In the genomic region with DNA sequence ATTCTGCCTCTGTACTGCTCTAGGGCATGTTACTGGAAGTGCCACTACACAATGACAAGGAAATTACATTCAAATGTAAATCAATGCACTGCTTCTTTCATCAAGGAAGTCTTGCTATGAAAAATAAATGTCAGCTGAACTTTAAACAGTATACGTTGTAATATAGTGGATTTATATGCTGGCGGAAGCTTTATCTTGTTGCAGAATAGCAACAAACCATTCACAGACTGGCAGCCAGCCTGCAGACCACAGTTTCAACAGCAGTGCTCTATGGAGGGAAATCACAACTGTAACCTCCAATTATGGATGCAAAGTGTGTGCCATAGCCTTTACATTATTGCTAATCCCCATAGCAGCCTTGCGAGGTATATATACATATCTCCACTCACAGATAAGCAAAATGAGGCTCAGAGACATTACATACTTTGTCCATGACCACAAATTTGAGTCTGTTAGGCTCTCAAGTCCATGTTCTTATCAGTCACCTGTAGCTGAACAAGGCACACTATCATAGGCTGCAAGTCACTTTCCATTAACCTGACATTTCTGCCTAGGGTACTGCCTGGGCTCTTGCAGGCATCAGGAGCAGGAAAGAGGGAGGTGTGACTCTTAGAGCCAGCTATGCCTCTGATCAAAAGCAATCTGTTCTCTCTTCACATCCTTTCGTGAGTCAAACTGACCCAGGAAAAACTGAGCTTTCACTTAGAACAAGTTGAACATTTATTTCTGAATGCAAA, we compare ENCODE assay signal across 31 cellular contexts. TPM values are rescaled to one million over a fixed set of nuclear protein-coding genes. Genes with fewer than 3 reads are reported as not detected.
A peak's percentile ranks its signal among the peaks of the same experiment; 100 is the strongest.
DNase-seq lines count a peak whose midpoint lies in the region; FAIRE-seq and TF ChIP-seq lines count a peak whose summit lies in the region.
"Had no signal": no experiment of that assay in that cellular context is flagged by ENCODE, and none has a peak within 500 bp of the region (broad histone marks: within the 10 kb centered on the region; RNA-seq: fewer than 3 reads in every experiment).

No MANE protein-coding gene starts in this region.

- H3F3A ChIP-seq in neural progenitor cell (ENCODE audit: low read depth), result no peaks in the 10 kb centered on the region

- H3K4me2 ChIP-seq in astrocyte (ENCODE audit: low read length) (no peak overlapping the region), neural progenitor cell (no peak overlapping the region)
- H3K4me2 ChIP-seq: BLaER1, smooth muscle cell had no signal

- H2AFZ ChIP-seq in astrocyte (ENCODE audit: low read depth, low read length), result no peak overlapping the region
- H2AFZ ChIP-seq in neural progenitor cell (replicated peaks), result no peak overlapping the region

- H3K9ac ChIP-seq in astrocyte (ENCODE audit: low read length) (no peak overlapping the region), mucosa of rectum (ENCODE audit: low read depth in 1 of 2, low read length in 2 of 2) (peak overlapping the region; percentile 1 to 8), neural progenitor cell (no peak overlapping the region)
- H3K9ac ChIP-seq: BLaER1 had no signal

- H3K36me3 Mint-ChIP-seq in astrocyte (ENCODE audit: low read depth, unreplicated experiment) (no peaks in the 10 kb centered on the region), neural progenitor cell (no peaks in the 10 kb centered on the region)
- no peaks in the 10 kb centered on the region for H3K36me3 Mint-ChIP-seq in activated T-helper 2 cell treated with anti-CD3 and anti-CD28 coated beads, Interferon-gamma antibody, Interleukin-2, Interleukin-4, amounts not matched to agents 10 μg/mL and 5 μg/mL and 100 μg/mL, durations not matched to agents 14 hours and 24 hours and 36 hours (ENCODE audit: low read depth)
- H3K36me3 Mint-ChIP-seq: naive thymus-derived CD4-positive, alpha-beta T cell had no signal

- TF ChIP-seq CTCF in A673 (conservative IDR thresholded peaks at IDR 0.05; ENCODE audit: low read depth, low read length) (no peak), HEK293 (tag by site-specific recombination; IDR thresholded peaks at IDR 0.05) (no peak), astrocyte (IDR thresholded peaks at IDR 0.05; ENCODE audit: insufficient read depth, low read depth, low read length) (no peak), neural progenitor cell (IDR thresholded peaks at IDR 0.05) (no peak)

- H3K4me1 ChIP-seq in A673 (ENCODE audit: insufficient read depth, low read length, poor library complexity, severe bottlenecking) (peaks cover 16% of the 10 kb centered on the region), HEK293 (ENCODE audit: control insufficient read depth, insufficient read depth, low read length) (no peaks in the 10 kb centered on the region), astrocyte (ENCODE audit: insufficient read depth, low read length) (no peaks in the 10 kb centered on the region), mucosa of rectum (ENCODE audit: control insufficient read depth in 2 of 2, insufficient read depth in 2 of 2, low read length in 2 of 2) (peaks cover 7 to 28% of the 10 kb centered on the region in 2 donors), neural progenitor cell (no peaks in the 10 kb centered on the region)
- H3K4me1 ChIP-seq: BLaER1, left ventricle myocardium inferior, tibial artery had no signal

- H3K4me3 ChIP-seq in A673 (ENCODE audit: low read depth, low read length, poor library complexity, severe bottlenecking) (no peak overlapping the region), HEK293 (ENCODE audit: low read depth, low read length) (no peak overlapping the region), astrocyte (ENCODE audit: insufficient read depth, low read depth, low read length) (no peak overlapping the region), mucosa of rectum (ENCODE audit: low read length in 2 of 2) (peak overlapping the region; percentile 26 to 29), neural progenitor cell (no peak overlapping the region)
- H3K4me3 ChIP-seq: BLaER1, HAP-1, left ventricle myocardium inferior, ovary, smooth muscle cell, tibial artery had no signal

- H3K36me3 ChIP-seq in A673 (ENCODE audit: insufficient read depth, low read length, poor library complexity, severe bottlenecking) (no peaks in the 10 kb centered on the region), HEK293 (ENCODE audit: control insufficient read depth in 2 of 2, insufficient read depth in 1 of 2, low read length in 2 of 2) (no peaks in the 10 kb centered on the region), astrocyte (ENCODE audit: insufficient read depth, low read length) (no peaks in the 10 kb centered on the region), mucosa of rectum (ENCODE audit: control insufficient read depth in 2 of 2, insufficient read depth in 2 of 2, low read length in 2 of 2) (no peaks in the 10 kb centered on the region), neural progenitor cell (no peaks in the 10 kb centered on the region)
- H3K36me3 ChIP-seq: BLaER1, HAP-1, left ventricle myocardium inferior, ovary, tibial artery had no signal

- H3K4me1 Mint-ChIP-seq in astrocyte (ENCODE audit: low read depth, unreplicated experiment) (no peaks in the 10 kb centered on the region), neural progenitor cell (peaks cover 11% of the 10 kb centered on the region)
- H3K4me1 Mint-ChIP-seq in activated T-helper 2 cell treated with anti-CD3 and anti-CD28 coated beads, Interferon-gamma antibody, Interleukin-2, Interleukin-4, amounts not matched to agents 10 μg/mL and 5 μg/mL and 100 μg/mL, durations not matched to agents 14 hours and 24 hours and 36 hours (ENCODE audit: low read depth), result no peaks in the 10 kb centered on the region
- H3K4me1 Mint-ChIP-seq: naive thymus-derived CD4-positive, alpha-beta T cell; T-helper 17 cell had no signal

- H3K27me3 ChIP-seq in A673 (replicated peaks; ENCODE audit: insufficient read depth, low read depth, low read length, poor library complexity), result no peaks in the 10 kb centered on the region
- no peaks in the 10 kb centered on the region for H3K27me3 ChIP-seq in astrocyte (ENCODE audit: insufficient read depth, low read length)
- H3K27me3 ChIP-seq in mucosa of rectum (ENCODE audit: control insufficient read depth in 2 of 2, insufficient read depth in 2 of 2, low read length in 2 of 2), result no peaks in the 10 kb centered on the region
- no peaks in the 10 kb centered on the region for H3K27me3 ChIP-seq in neural progenitor cell
- H3K27me3 ChIP-seq: BLaER1, ovary, tibial artery had no signal

- peak; percentile 49 for FAIRE-seq in astrocyte (lab: Jason Lieb, UNC)
- FAIRE-seq: GM19239 had no signal

- H4K20me1 ChIP-seq in astrocyte (ENCODE audit: insufficient read depth, low read length) (no peaks in the 10 kb centered on the region), neural progenitor cell (ENCODE audit: low read depth) (no peaks in the 10 kb centered on the region)
- H4K20me1 ChIP-seq: BLaER1 had no signal

- BruUV-seq in A673 (replicated peaks; lab: Mats Ljungman, UMichigan), result no TSS peak

- intact Hi-C loops in A673 (cut with micrococcal nuclease; ENCODE audit: unreplicated experiment), result no loop called here
- intact Hi-C loops in activated T-helper 2 cell treated with anti-CD3 and anti-CD28 coated beads, Interferon-gamma antibody, Interleukin-2, Interleukin-4, amounts not matched to agents 10 μg/mL and 5 μg/mL and 100 μg/mL, durations not matched to agents 14 hours and 24 hours and 36 hours (cut with micrococcal nuclease), result no loop called here

- H3K79me2 ChIP-seq in astrocyte (ENCODE audit: insufficient read depth, low read length) (no peaks in the 10 kb centered on the region), neural progenitor cell (ENCODE audit: low read depth) (no peaks in the 10 kb centered on the region)

- no peak overlapping the region for H3K27ac ChIP-seq in A673 (ENCODE audit: low read depth, low read length, poor library complexity, severe bottlenecking)
- H3K27ac ChIP-seq in HEK293 (ENCODE audit: extremely low read depth, low read depth, low read length), result no peak overlapping the region
- H3K27ac ChIP-seq in astrocyte (ENCODE audit: low read depth, low read length), result no peak overlapping the region
- peak overlapping the region; percentile 68 to 71 for H3K27ac ChIP-seq in mucosa of rectum (ENCODE audit: low read depth in 2 of 2, low read length in 2 of 2)
- no peak overlapping the region for H3K27ac ChIP-seq in neural progenitor cell
- H3K27ac ChIP-seq: BLaER1, left ventricle myocardium inferior, ovary, tibial artery had no signal

- DNase-seq in A673 (ENCODE audit: low spot score) (peak; percentile 16), astrocyte (ENCODE audit: low read depth) (no peak), neural progenitor cell (ENCODE audit: low spot score) (no peak), RPMI8226 (no peak), HUDEP-2 (lab: John Stamatoyannopoulos, UW; ENCODE audit: unreplicated experiment in 76 of 76) (no peak)
- no peak for DNase-seq in activated T-helper 2 cell treated with anti-CD3 and anti-CD28 coated beads, Interferon-gamma antibody, Interleukin-2, Interleukin-4, amounts not matched to agents 10 μg/mL and 5 μg/mL and 100 μg/mL, durations not matched to agents 14 hours and 24 hours and 36 hours (ENCODE audit: low spot score)
- DNase-seq: ACHN; activated CD4-positive, alpha-beta T cell treated with anti-CD3 and anti-CD28 coated beads for 1 hour; activated CD8-positive, alpha-beta T cell treated with anti-CD3 and anti-CD28 coated beads for 36 hours; activated gamma-delta T cell; caudate nucleus; dermis blood vessel endothelial cell; DMS79; GF-D8; left ventricle myocardium inferior; mesendoderm; naive thymus-derived CD4-positive, alpha-beta T cell; NCI-H1694; NCI-H2171 treated with DMSO at 0.1 percent for 48 hours; NCI-H524 treated with DMSO at 0.1 percent for 48 hours; ovary; stimulated activated CD4-positive, alpha-beta T cell treated with anti-CD3 and anti-CD28 coated beads, Interleukin-2, amount 100 ng/mL, for 24 hours; T-helper 17 cell; tibial artery had no signal

- H3K27me3 Mint-ChIP-seq in astrocyte (ENCODE audit: low read depth, unreplicated experiment), result no peaks in the 10 kb centered on the region
- peaks cover 6% of the 10 kb centered on the region for H3K27me3 Mint-ChIP-seq in activated T-helper 2 cell treated with anti-CD3 and anti-CD28 coated beads, Interferon-gamma antibody, Interleukin-2, Interleukin-4, amounts not matched to agents 10 μg/mL and 5 μg/mL and 100 μg/mL, durations not matched to agents 14 hours and 24 hours and 36 hours (ENCODE audit: low read depth)
- H3K27me3 Mint-ChIP-seq in neural progenitor cell (ENCODE audit: insufficient read depth, low read depth), result no peaks in the 10 kb centered on the region

- CTCF ChIA-PET in A673 (lab: Charles Lee) (no interaction called here), HEK293 (lab: Yijun Ruan, JAX) (no interaction called here)

- no peaks in the 10 kb centered on the region for H3K9me3 ChIP-seq in A673 (ENCODE audit: low read depth, low read length, poor library complexity, severe bottlenecking)
- H3K9me3 ChIP-seq in HEK293 (ENCODE audit: control insufficient read depth, insufficient read depth, low read depth, low read length), result no peaks in the 10 kb centered on the region
- no peaks in the 10 kb centered on the region for H3K9me3 ChIP-seq in astrocyte (ENCODE audit: insufficient read depth, low read depth, low read length)
- no peaks in the 10 kb centered on the region for H3K9me3 ChIP-seq in mucosa of rectum (ENCODE audit: control insufficient read depth in 2 of 2, low read length in 2 of 2)
- H3K9me3 ChIP-seq in neural progenitor cell (ENCODE audit: low read depth), result no peaks in the 10 kb centered on the region
- H3K9me3 ChIP-seq: HAP-1, left ventricle myocardium inferior, ovary, tibial artery had no signal

- H3K9me3 Mint-ChIP-seq in astrocyte (ENCODE audit: unreplicated experiment) (no peaks in the 10 kb centered on the region), neural progenitor cell (no peaks in the 10 kb centered on the region)
- no peaks in the 10 kb centered on the region for H3K9me3 Mint-ChIP-seq in activated T-helper 2 cell treated with anti-CD3 and anti-CD28 coated beads, Interferon-gamma antibody, Interleukin-2, Interleukin-4, amounts not matched to agents 10 μg/mL and 5 μg/mL and 100 μg/mL, durations not matched to agents 14 hours and 24 hours and 36 hours
- H3K9me3 Mint-ChIP-seq: activated CD8-positive, alpha-beta T cell treated with anti-CD3 and anti-CD28 coated beads for 36 hours; naive thymus-derived CD4-positive, alpha-beta T cell had no signal

- H3K27ac Mint-ChIP-seq in astrocyte (ENCODE audit: unreplicated experiment) (no peak overlapping the region), neural progenitor cell (no peak overlapping the region)
- H3K27ac Mint-ChIP-seq in activated T-helper 2 cell treated with anti-CD3 and anti-CD28 coated beads, Interferon-gamma antibody, Interleukin-2, Interleukin-4, amounts not matched to agents 10 μg/mL and 5 μg/mL and 100 μg/mL, durations not matched to agents 14 hours and 24 hours and 36 hours, result no peak overlapping the region
- H3K27ac Mint-ChIP-seq: activated CD8-positive, alpha-beta T cell treated with anti-CD3 and anti-CD28 coated beads for 36 hours; naive thymus-derived CD4-positive, alpha-beta T cell; T-helper 17 cell had no signal

- POLR2A ChIA-PET in A673 (lab: Charles Lee; ENCODE audit: low non-redundant PET) (no interaction called here), HEK293 (lab: Yijun Ruan, JAX) (no interaction called here)

- H3K4me3 Mint-ChIP-seq in astrocyte (ENCODE audit: unreplicated experiment) (no peak overlapping the region), neural progenitor cell (no peak overlapping the region)
- H3K4me3 Mint-ChIP-seq in activated T-helper 2 cell treated with anti-CD3 and anti-CD28 coated beads, Interferon-gamma antibody, Interleukin-2, Interleukin-4, amounts not matched to agents 10 μg/mL and 5 μg/mL and 100 μg/mL, durations not matched to agents 14 hours and 24 hours and 36 hours (ENCODE audit: low read depth), result no peak overlapping the region
- H3K4me3 Mint-ChIP-seq: activated CD8-positive, alpha-beta T cell treated with anti-CD3 and anti-CD28 coated beads for 36 hours; naive thymus-derived CD4-positive, alpha-beta T cell; T-helper 17 cell had no signal

RNA-seq across cellular contexts. Expression of a gene that starts 22.6 kb away (rescaled TPM):
- 0.22 and 0.34 TPM in 2 replicates for total RNA-seq in A673 (2021)
- 0.11 TPM in 1 of 2 replicates, not detected in the other for total RNA-seq in astrocyte
- total RNA-seq in activated T-helper 2 cell treated with anti-CD3 and anti-CD28 coated beads, Interferon-gamma antibody, Interleukin-2, Interleukin-4, amounts not matched to agents 10 μg/mL and 5 μg/mL and 100 μg/mL, durations not matched to agents 14 hours and 24 hours and 36 hours, result 0.07 TPM in 1 of 2 replicates, not detected in the other
- 0.43 and 0.60 TPM in 2 replicates for total RNA-seq in neural progenitor cell (ENCODE audit: low replicate concordance)
- total RNA-seq: activated CD8-positive, alpha-beta T cell treated with anti-CD3 and anti-CD28 coated beads for 36 hours; glomerular endothelial cell had no signal

RNA-seq across cellular contexts. Expression of a gene that starts 53.7 kb away (rescaled TPM):
- 19.2 and 21.0 TPM in 2 replicates for total RNA-seq in A673 (2021)
- total RNA-seq in astrocyte, result 14.7 and 16.4 TPM in 2 replicates
- 29.8 and 30.3 TPM in 2 replicates for total RNA-seq in activated T-helper 2 cell treated with anti-CD3 and anti-CD28 coated beads, Interferon-gamma antibody, Interleukin-2, Interleukin-4, amounts not matched to agents 10 μg/mL and 5 μg/mL and 100 μg/mL, durations not matched to agents 14 hours and 24 hours and 36 hours
- total RNA-seq in neural progenitor cell (ENCODE audit: low replicate concordance), result 62.0 and 62.2 TPM in 2 replicates

Comparison
In these comparisons a context has a peak if more than half of its experiments do, and no peak if none do; other contexts are left out.
1. H3K27ac ChIP-seq: peak in mucosa of rectum (2 of 2); none in A673 (single experiment), HEK293 (single experiment), astrocyte (single experiment) and neural progenitor cell (single experiment).
2. H3K4me3 ChIP-seq: peak in mucosa of rectum (2 of 2); none in A673 (single experiment), HEK293 (single experiment), astrocyte (single experiment) and neural progenitor cell (single experiment).
3. H3K9ac ChIP-seq: peak in mucosa of rectum (2 of 2); none in astrocyte (single experiment) and neural progenitor cell (single experiment).